Comparison of ENCODE assay signal across 16 cellular contexts in the genomic region with DNA sequence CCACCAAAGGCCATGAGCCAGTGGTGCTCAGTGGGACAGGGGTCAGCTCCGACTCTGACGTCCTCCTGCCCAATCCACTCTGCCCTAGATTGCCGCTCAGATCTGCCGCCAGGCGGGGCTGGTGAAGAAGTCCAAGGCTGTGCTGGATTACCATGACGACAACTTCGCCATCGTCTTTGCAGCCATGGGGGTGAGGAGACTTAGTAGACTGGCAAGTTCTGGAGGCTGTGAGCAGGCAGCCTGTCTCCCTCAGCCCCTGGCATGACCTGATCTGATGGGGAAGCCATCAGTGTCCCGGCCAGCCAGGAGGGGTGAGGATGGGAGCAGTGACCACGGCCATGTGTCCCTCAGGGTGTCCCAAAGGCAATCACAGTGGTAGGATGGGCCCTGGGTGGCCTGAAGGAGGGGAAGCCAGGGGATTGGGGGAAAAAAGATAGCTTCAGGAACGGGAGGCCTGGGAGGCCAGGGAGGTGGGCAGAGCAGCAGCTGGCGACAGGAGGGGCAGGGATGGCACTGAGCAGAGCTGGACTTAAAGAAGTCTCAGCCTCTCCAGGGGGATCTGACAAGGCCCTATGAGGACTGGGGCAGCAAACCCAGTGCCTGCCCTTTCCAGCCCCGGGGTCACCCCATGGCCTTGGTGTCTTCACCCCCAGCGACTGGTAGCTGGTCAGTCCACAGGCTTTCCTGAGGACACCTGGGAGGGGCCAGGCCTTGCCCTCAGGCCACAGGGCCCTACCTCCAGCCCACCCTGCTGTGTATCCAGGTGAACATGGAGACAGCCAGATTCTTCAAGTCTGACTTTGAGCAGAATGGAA. TPM values are rescaled to one million over a fixed set of nuclear protein-coding genes. Genes with fewer than 3 reads are reported as not detected.
A peak's percentile ranks its signal among the peaks of the same experiment; 100 is the strongest.
DNase-seq lines count a peak whose midpoint lies in the region; ATAC-seq and TF ChIP-seq lines count a peak whose summit lies in the region.
"Had no signal": no experiment of that assay in that cellular context is flagged by ENCODE, and none has a peak within 500 bp of the region (broad histone marks: within the 10 kb centered on the region; RNA-seq: fewer than 3 reads in every experiment).

No MANE protein-coding gene starts in this region.

- H3K27ac Mint-ChIP-seq in endodermal cell: no peak overlapping the region
- H3K27ac Mint-ChIP-seq in activated T-helper 1 cell treated with anti-CD3 and anti-CD28 coated beads, Interleukin-12 subunit alpha, Interleukin-12 subunit beta, Interleukin-2, Interleukin-4 antibody, amounts not matched to agents 30 ng/mL and 10 ng/mL and 1 ng/mL, durations not matched to agents 14 hours and 24 hours and 36 hours: no peak overlapping the region
- H3K27ac Mint-ChIP-seq: activated naive CD8-positive, alpha-beta T cell; progenitor cell of endocrine pancreas; T-helper 17 cell had no signal

- CTCF ChIA-PET in SK-N-SH (lab: Yijun Ruan, JAX): interaction anchor here (0.7 to 9.5 kb wide), 9 partner anchors 10 to 145 kb away, joined by 3 to 93 read pairs (median 5); partner anchors contain the start of gene ANKRD53

- H3K9me2 ChIP-seq in SK-N-SH: no peaks in the 10 kb centered on the region

- no peak overlapping the region for H3K4me3 ChIP-seq in SK-N-SH (ENCODE audit: low read depth in 2 of 2, low read length in 1 of 2)
- no peak overlapping the region for H3K4me3 ChIP-seq in Peyer's patch
- no peak overlapping the region for H3K4me3 ChIP-seq in endodermal cell (ENCODE audit: low read length)
- H3K4me3 ChIP-seq in spleen: no peak overlapping the region
- H3K4me3 ChIP-seq: MG63 had no signal

- no peaks in the 10 kb centered on the region for H3K9me3 ChIP-seq in SK-N-SH
- H3K9me3 ChIP-seq in Peyer's patch: no peaks in the 10 kb centered on the region
- H3K9me3 ChIP-seq in endodermal cell (ENCODE audit: control insufficient read depth, low read length): no peaks in the 10 kb centered on the region
- H3K9me3 ChIP-seq in spleen: no peaks in the 10 kb centered on the region
- H3K9me3 ChIP-seq: MG63 had no signal

- POLR2A ChIA-PET in SK-N-SH (lab: Yijun Ruan, JAX): no interaction called here

- peak; percentile 8 for DNase-seq in SK-N-SH
- DNase-seq in Peyer's patch: peak in 2 of 3 donors; percentile 31 to 41
- DNase-seq in endodermal cell: peak; percentile 81
- peak; percentile 73 for DNase-seq in spleen
- DNase-seq in HuH-7 (ENCODE audit: low spot score): no peak
- DNase-seq in activated T-helper 1 cell treated with anti-CD3 and anti-CD28 coated beads, Interleukin-12 subunit alpha, Interleukin-12 subunit beta, Interleukin-2, Interleukin-4 antibody, amounts not matched to agents 30 ng/mL and 10 ng/mL and 1 ng/mL, durations not matched to agents 14 hours and 24 hours and 36 hours (ENCODE audit: low spot score): no peak
- DNase-seq: activated CD4-positive, alpha-beta T cell treated with anti-CD3 and anti-CD28 coated beads for 4 hours; CD4-positive, CD25-positive, alpha-beta regulatory T cell; MG63; T-helper 17 cell had no signal

- H2AFZ ChIP-seq in SK-N-SH (ENCODE audit: low read depth): no peak overlapping the region

- no peaks in the 10 kb centered on the region for H3F3A ChIP-seq in SK-N-SH (replicated peaks; ENCODE audit: insufficient read depth)

- 83% methylated on average over 5 of the region's 14 CpGs for WGBS in SK-N-SH (ENCODE audit: low lambda C conversion rate)
- 83 to 85% methylated on average over 12 to 14 of the region's 14 CpGs for WGBS in endodermal cell (ENCODE audit: insufficient coverage in 1 of 2, insufficient read length in 1 of 2), 2 experiments
- 74 to 83% (median 79%) methylated on average over 13 to 14 of the region's 14 CpGs for WGBS in spleen, 5 donors

- no peaks in the 10 kb centered on the region for H3K36me3 Mint-ChIP-seq in endodermal cell (ENCODE audit: low read depth)
- H3K36me3 Mint-ChIP-seq in activated T-helper 1 cell treated with anti-CD3 and anti-CD28 coated beads, Interleukin-12 subunit alpha, Interleukin-12 subunit beta, Interleukin-2, Interleukin-4 antibody, amounts not matched to agents 30 ng/mL and 10 ng/mL and 1 ng/mL, durations not matched to agents 14 hours and 24 hours and 36 hours (ENCODE audit: low read depth): no peaks in the 10 kb centered on the region
- H3K36me3 Mint-ChIP-seq: activated naive CD8-positive, alpha-beta T cell; CD4-positive, CD25-positive, alpha-beta regulatory T cell had no signal

- H3K36me3 ChIP-seq in SK-N-SH (replicated peaks in 1 of 2; ENCODE audit: control insufficient read depth in 1 of 2, insufficient read depth in 2 of 2, low read length in 1 of 2) (no peaks in the 10 kb centered on the region), Peyer's patch (no peaks in the 10 kb centered on the region), endodermal cell (ENCODE audit: control insufficient read depth, insufficient read depth, low read length) (no peaks in the 10 kb centered on the region), spleen (no peaks in the 10 kb centered on the region)
- H3K36me3 ChIP-seq: MG63 had no signal

- peaks cover 66% of the 10 kb centered on the region for H3K27me3 Mint-ChIP-seq in endodermal cell (ENCODE audit: insufficient read depth)
- H3K27me3 Mint-ChIP-seq in activated T-helper 1 cell treated with anti-CD3 and anti-CD28 coated beads, Interleukin-12 subunit alpha, Interleukin-12 subunit beta, Interleukin-2, Interleukin-4 antibody, amounts not matched to agents 30 ng/mL and 10 ng/mL and 1 ng/mL, durations not matched to agents 14 hours and 24 hours and 36 hours (ENCODE audit: insufficient read depth): peaks cover 18% of the 10 kb centered on the region

- H3K4me1 Mint-ChIP-seq in endodermal cell: peaks cover 2% of the 10 kb centered on the region
- peaks cover 9% of the 10 kb centered on the region for H3K4me1 Mint-ChIP-seq in activated T-helper 1 cell treated with anti-CD3 and anti-CD28 coated beads, Interleukin-12 subunit alpha, Interleukin-12 subunit beta, Interleukin-2, Interleukin-4 antibody, amounts not matched to agents 30 ng/mL and 10 ng/mL and 1 ng/mL, durations not matched to agents 14 hours and 24 hours and 36 hours (ENCODE audit: low read depth)

- intact Hi-C loops in spleen (cut with DNase I; ENCODE audit: low total_unique reads): no loop called here
- intact Hi-C loops in activated T-helper 1 cell treated with anti-CD3 and anti-CD28 coated beads, Interleukin-12 subunit alpha, Interleukin-12 subunit beta, Interleukin-2, Interleukin-4 antibody, amounts not matched to agents 30 ng/mL and 10 ng/mL and 1 ng/mL, durations not matched to agents 14 hours and 24 hours and 36 hours (cut with micrococcal nuclease): no loop called here

- H4K20me1 ChIP-seq in SK-N-SH (ENCODE audit: insufficient read depth): no peaks in the 10 kb centered on the region

- TF ChIP-seq EP300 in SK-N-SH (IDR thresholded peaks at IDR 0.05; ENCODE audit: borderline replicate concordance in 1 of 2, low read depth in 1 of 2, low read length in 1 of 2): no peak

- H3K79me2 ChIP-seq in SK-N-SH (ENCODE audit: insufficient read depth): no peaks in the 10 kb centered on the region

- H3K4me3 Mint-ChIP-seq in endodermal cell: no peak overlapping the region
- H3K4me3 Mint-ChIP-seq in activated T-helper 1 cell treated with anti-CD3 and anti-CD28 coated beads, Interleukin-12 subunit alpha, Interleukin-12 subunit beta, Interleukin-2, Interleukin-4 antibody, amounts not matched to agents 30 ng/mL and 10 ng/mL and 1 ng/mL, durations not matched to agents 14 hours and 24 hours and 36 hours: no peak overlapping the region
- H3K4me3 Mint-ChIP-seq: activated naive CD8-positive, alpha-beta T cell; T-helper 17 cell had no signal

- ATAC-seq in SK-N-SH treated with all-trans-retinoic acid at 6 μM for 48 hours (no peak), GM21723 (IDR thresholded peaks at IDR 0.05; ENCODE audit: unreplicated experiment) (no peak)
- ATAC-seq: T-helper 17 cell had no signal

- no peak for TF ChIP-seq RAD21 in SK-N-SH (IDR thresholded peaks at IDR 0.05; ENCODE audit: low read length)

- H3K27ac ChIP-seq in SK-N-SH (ENCODE audit: low read depth in 2 of 2, low read length in 1 of 2) (no peak overlapping the region), Peyer's patch (no peak overlapping the region), endodermal cell (ENCODE audit: low read depth, low read length) (no peak overlapping the region), spleen (no peak overlapping the region)
- H3K27ac ChIP-seq: 22Rv1 had no signal

- H3K9ac ChIP-seq in SK-N-SH: no peak overlapping the region
- no peak overlapping the region for H3K9ac ChIP-seq in endodermal cell (ENCODE audit: extremely low read depth, low read length, poor library complexity, severe bottlenecking)

- H3K4me1 ChIP-seq in SK-N-SH (ENCODE audit: control insufficient read depth in 1 of 2, insufficient read depth in 2 of 2, low read depth in 1 of 2, low read length in 1 of 2) (no peaks in the 10 kb centered on the region; a peak in 1 of 4 replicates), Peyer's patch (peaks cover 0 to 10% (median 3%) of the 10 kb centered on the region in 4 donors), endodermal cell (ENCODE audit: control insufficient read depth, insufficient read depth, low read length) (no peaks in the 10 kb centered on the region), spleen (peaks cover 0 to 13% (median 10%) of the 10 kb centered on the region in 6 donors)

- no peak for TF ChIP-seq POLR2A in Peyer's patch (IDR thresholded peaks at IDR 0.05)
- TF ChIP-seq POLR2A in spleen (IDR thresholded peaks at IDR 0.05): no peak

- H3K9me3 Mint-ChIP-seq in endodermal cell: no peaks in the 10 kb centered on the region
- no peaks in the 10 kb centered on the region for H3K9me3 Mint-ChIP-seq in activated T-helper 1 cell treated with anti-CD3 and anti-CD28 coated beads, Interleukin-12 subunit alpha, Interleukin-12 subunit beta, Interleukin-2, Interleukin-4 antibody, amounts not matched to agents 30 ng/mL and 10 ng/mL and 1 ng/mL, durations not matched to agents 14 hours and 24 hours and 36 hours
- H3K9me3 Mint-ChIP-seq: CD4-positive, CD25-positive, alpha-beta regulatory T cell had no signal

- H3K4me2 ChIP-seq in SK-N-SH: no peak overlapping the region

- no peaks in the 10 kb centered on the region for H3K27me3 ChIP-seq in SK-N-SH (ENCODE audit: insufficient read depth)
- H3K27me3 ChIP-seq in Peyer's patch: peaks cover 0 to 6% of the 10 kb centered on the region in 2 donors
- peaks cover 50% of the 10 kb centered on the region for H3K27me3 ChIP-seq in endodermal cell (ENCODE audit: control insufficient read depth, insufficient read depth, low read length, poor library complexity, severe bottlenecking)
- peaks cover 0 to 97% (median 22%) of the 10 kb centered on the region in 7 donors for H3K27me3 ChIP-seq in spleen (replicated peaks in 1 of 7)
- H3K27me3 ChIP-seq: MG63 had no signal

- TF ChIP-seq CTCF in SK-N-SH (IDR thresholded peaks at IDR 0.05): no peak
- no peak for TF ChIP-seq CTCF in Peyer's patch (IDR thresholded peaks at IDR 0.05)
- TF ChIP-seq CTCF in endodermal cell (conservative IDR thresholded peaks at IDR 0.05): peak; percentile 22
- no peak for TF ChIP-seq CTCF in spleen (IDR thresholded peaks at IDR 0.05 in 8 of 11, conservative IDR thresholded peaks at IDR 0.05 in 3 of 11)

RNA-seq across cellular contexts. Expression of gene ANKRD53, which starts 17.4 kb away (rescaled TPM):
- polyA plus RNA-seq in SK-N-SH (2012; rRNA removed): 0.29 and 0.58 TPM in 2 replicates
- 0.10 and 0.17 TPM in 2 replicates for polyA plus RNA-seq in SK-N-SH (2012; cell fraction: cytosol; rRNA removed)
- polyA plus RNA-seq in SK-N-SH (2012; cell fraction: nucleus; rRNA removed): 1.7 and 2.2 TPM in 2 replicates
- total RNA-seq in Peyer's patch: 1 to 10 TPM in 1 of 4 donors, not detected in 3; 3.5 TPM
- total RNA-seq in endodermal cell: under 1 TPM; 0.24 to 0.97 TPM
- polyA plus RNA-seq in endodermal cell (2013, experiment 1 of 2): 1.1 TPM
- 0.62 TPM for polyA plus RNA-seq in endodermal cell (2013, experiment 2 of 2)
- 1 to 10 TPM in 3 of 7 donors, under 1 TPM in 2, not detected in 2; 0.39 to 1.7 (median 1.3) TPM for total RNA-seq in spleen
- polyA plus RNA-seq in spleen: under 1 TPM; 0.22 to 0.72 (median 0.27) TPM
- not detected in 2 replicates for total RNA-seq in activated T-helper 1 cell treated with anti-CD3 and anti-CD28 coated beads, Interleukin-12 subunit alpha, Interleukin-12 subunit beta, Interleukin-2, Interleukin-4 antibody, amounts not matched to agents 30 ng/mL and 10 ng/mL and 1 ng/mL, durations not matched to agents 14 hours and 24 hours and 36 hours

RNA-seq across cellular contexts. Expression of gene ATP6V1B1, which starts 25.3 kb away (rescaled TPM):
- polyA plus RNA-seq in SK-N-SH (2012; rRNA removed) (4.9 and 6.1 TPM in 2 replicates), spleen (under 1 TPM in 2 of 3 donors, not detected in 1; 0.06 to 0.11 TPM)
- 0.31 and 1.3 TPM in 2 replicates for polyA plus RNA-seq in SK-N-SH (2012; cell fraction: cytosol; rRNA removed)
- 60.6 and 71.8 TPM in 2 replicates for polyA plus RNA-seq in SK-N-SH (2012; cell fraction: nucleus; rRNA removed)
- total RNA-seq in Peyer's patch (1 to 10 TPM in 2 of 4 donors, not detected in 2; 1.3 to 5.8 TPM), endodermal cell (not detected), spleen (not detected)
- polyA plus RNA-seq in endodermal cell (2013, experiment 1 of 2): 1.1 TPM
- polyA plus RNA-seq in endodermal cell (2013, experiment 2 of 2): 0.79 TPM
- total RNA-seq in activated T-helper 1 cell treated with anti-CD3 and anti-CD28 coated beads, Interleukin-12 subunit alpha, Interleukin-12 subunit beta, Interleukin-2, Interleukin-4 antibody, amounts not matched to agents 30 ng/mL and 10 ng/mL and 1 ng/mL, durations not matched to agents 14 hours and 24 hours and 36 hours: not detected in 2 replicates
- total RNA-seq: CD4-positive, CD25-positive, alpha-beta regulatory T cell; kidney epithelial cell; progenitor cell of endocrine pancreas; T-helper 17 cell had no signal
- polyA plus RNA-seq: CD4-positive, CD25-positive, alpha-beta regulatory T cell had no signal

RNA-seq across cellular contexts. Expression of gene TEX261, which starts 33.6 kb away (rescaled TPM):
- polyA plus RNA-seq in SK-N-SH (2012; rRNA removed) (44.3 and 58.7 TPM in 2 replicates), spleen (10 to 100 TPM in 2 of 3 donors, 1 to 10 TPM in 1; 8.7 to 21.7 (median 12.9) TPM)
- polyA plus RNA-seq in SK-N-SH (2012; cell fraction: cytosol; rRNA removed): 38.7 and 48.7 TPM in 2 replicates
- polyA plus RNA-seq in SK-N-SH (2012; cell fraction: nucleus; rRNA removed): 50.8 and 58.9 TPM in 2 replicates
- total RNA-seq in Peyer's patch (10 to 100 TPM; 13.2 to 35.1 (median 30.3) TPM), endodermal cell (10 to 100 TPM; 13.3 to 19.9 TPM), spleen (10 to 100 TPM; 28.6 to 55.7 (median 39.8) TPM)
- 33.6 TPM for polyA plus RNA-seq in endodermal cell (2013, experiment 1 of 2)
- polyA plus RNA-seq in endodermal cell (2013, experiment 2 of 2): 25.2 TPM
- total RNA-seq in activated T-helper 1 cell treated with anti-CD3 and anti-CD28 coated beads, Interleukin-12 subunit alpha, Interleukin-12 subunit beta, Interleukin-2, Interleukin-4 antibody, amounts not matched to agents 30 ng/mL and 10 ng/mL and 1 ng/mL, durations not matched to agents 14 hours and 24 hours and 36 hours: 89.4 and 97.4 TPM in 2 replicates

Comparison
In these comparisons a context has a peak if more than half of its experiments do, and no peak if none do; other contexts are left out.
1. DNase-seq: peak in SK-N-SH (single experiment), Peyer's patch (2 of 3), endodermal cell (single experiment) and spleen (single experiment); none in HuH-7 (single experiment) and activated T-helper 1 cell treated with anti-CD3 and anti-CD28 coated beads, Interleukin-12 subunit alpha, Interleukin-12 subunit beta, Interleukin-2, Interleukin-4 antibody, amounts not matched to agents 30 ng/mL and 10 ng/mL and 1 ng/mL, durations not matched to agents 14 hours and 24 hours and 36 hours (single experiment).